11 cellular contexts compared by ENCODE assay signal in genomic region chr6:30171677-30172471, GRCh38. TPM values are rescaled to one million over a fixed set of nuclear protein-coding genes. Genes with fewer than 3 reads are reported as not detected.
A peak's percentile ranks its signal among the peaks of the same experiment; 100 is the strongest.
DNase-seq lines count a peak whose midpoint lies in the region; ATAC-seq, FAIRE-seq and TF ChIP-seq lines count a peak whose summit lies in the region.
"Had no signal": no experiment of that assay in that cellular context is flagged by ENCODE, and none has a peak within 500 bp of the region (broad histone marks: within the 10 kb centered on the region; RNA-seq: fewer than 3 reads in every experiment).

No MANE protein-coding gene starts in this region.

- 20% methylated on average over 17 of the region's 62 CpGs for WGBS in mammary epithelial cell (ENCODE audit: low coverage, missing lambda C conversion rate)
- WGBS in HepG2 (ENCODE audit: low lambda C conversion rate): 97% methylated on average over 62 of the region's 62 CpGs

- H3K9ac ChIP-seq in mammary epithelial cell (ENCODE audit: insufficient read depth, low read length) (no peak overlapping the region), adipocyte (ENCODE audit: low read length) (no peak overlapping the region), HepG2 (ENCODE audit: insufficient read depth, low read depth, low read length) (no peak overlapping the region)

- H3K9me3 ChIP-seq in mammary epithelial cell (replicated peaks; ENCODE audit: insufficient read depth, low read length) (no peaks in the 10 kb centered on the region), breast epithelium (no peaks in the 10 kb centered on the region), adipocyte (ENCODE audit: control insufficient read depth, low read length) (no peaks in the 10 kb centered on the region), HepG2 (ENCODE audit: low read length) (no peaks in the 10 kb centered on the region), upper lobe of right lung (no peaks in the 10 kb centered on the region)

- H3K4me3 ChIP-seq in mammary epithelial cell (replicated peaks in 1 of 3; ENCODE audit: insufficient read depth in 1 of 3, low read depth in 2 of 3, low read length in 3 of 3) (no peak overlapping the region), breast epithelium (peak overlapping the region in 1 of 3 donors; percentile 54), adipocyte (ENCODE audit: low read length) (peak overlapping the region; percentile 39), HepG2 (replicated peaks in 1 of 3; ENCODE audit: insufficient read depth in 1 of 3, low read depth in 2 of 3, low read length in 3 of 3) (no peak overlapping the region), upper lobe of right lung (no peak overlapping the region)

- in situ Hi-C loops in mammary epithelial cell (cut with MboI; ENCODE audit: low sequenced_read_pairs in 2 of 2) (loop anchor here in 1 of 2 donors (5.0 to 25.0 kb wide), 2 partner anchors 70 to 335 kb away; partner anchors contain the start of gene HLA-G), HepG2 (cut with HindIII; ENCODE audit: extremely low pct_ligation_motif_present, low pct_unique_long_range_greater_than_20kb) (loop anchor here (5.0 kb wide), 1 partner anchor 70 kb away; no protein-coding TSS in a partner anchor)

- TF ChIP-seq POLR2A in breast epithelium (IDR thresholded peaks at IDR 0.05): no peak
- TF ChIP-seq POLR2A in HepG2 (IDR thresholded peaks at IDR 0.05; ENCODE audit: insufficient read depth in 1 of 2, low read depth in 2 of 2, low read length in 2 of 2): no peak

- no TSS peak for BruUV-seq in mammary epithelial cell (replicated peaks; lab: Mats Ljungman, UMichigan)
- no TSS peak for BruUV-seq in HepG2 (replicated peaks; lab: Mats Ljungman, UMichigan)

- H3K79me2 ChIP-seq in mammary epithelial cell (ENCODE audit: insufficient read depth, low read length): no peaks in the 10 kb centered on the region
- peaks cover 8% of the 10 kb centered on the region for H3K79me2 ChIP-seq in HepG2 (ENCODE audit: insufficient read depth, low read length)

- ATAC-seq in HepG2 (no peak), upper lobe of right lung (peak; percentile 68), GM21723 (IDR thresholded peaks at IDR 0.05; ENCODE audit: unreplicated experiment) (no peak)

- H4K20me1 ChIP-seq in mammary epithelial cell (ENCODE audit: insufficient read depth, low read length): no peaks in the 10 kb centered on the region
- no peaks in the 10 kb centered on the region for H4K20me1 ChIP-seq in HepG2 (ENCODE audit: insufficient read depth, low read length)

- H3K4me1 ChIP-seq in mammary epithelial cell (ENCODE audit: insufficient read depth, low read length) (no peaks in the 10 kb centered on the region), breast epithelium (peaks cover 0 to 4% of the 10 kb centered on the region in 2 donors), adipocyte (ENCODE audit: control insufficient read depth, insufficient read depth, low read length) (no peaks in the 10 kb centered on the region), HepG2 (ENCODE audit: insufficient read depth, low read length) (peaks cover 9% of the 10 kb centered on the region), upper lobe of right lung (peaks cover 10% of the 10 kb centered on the region)

- H3K36me3 ChIP-seq in mammary epithelial cell (ENCODE audit: insufficient read depth, low read length) (no peaks in the 10 kb centered on the region), breast epithelium (no peaks in the 10 kb centered on the region), adipocyte (ENCODE audit: control insufficient read depth, insufficient read depth, low read length, severe bottlenecking) (no peaks in the 10 kb centered on the region), HepG2 (replicated peaks in 1 of 2; ENCODE audit: control insufficient read depth in 1 of 2, insufficient read depth in 2 of 2, low read length in 2 of 2) (peaks cover 18 to 48% of the 10 kb centered on the region in 2 experiments), upper lobe of right lung (no peaks in the 10 kb centered on the region)

- FAIRE-seq in HepG2 (lab: Jason Lieb, UNC): no peak
- FAIRE-seq: D721Med, RCC 7860 had no signal

- intact Hi-C loops in mammary epithelial cell (cut with micrococcal nuclease): no loop called here
- intact Hi-C loops in breast epithelium (cut with DNase I; ENCODE audit: low total_unique reads): no loop called here
- intact Hi-C loops in HepG2 (cut with micrococcal nuclease; ENCODE audit: unreplicated experiment): loop anchor here (2.0 kb wide), 3 partner anchors 41 to 323 kb away; partner anchors contain the start of gene POLR1H
- intact Hi-C loops in upper lobe of right lung (cut with DNase I): no loop called here

- TF ChIP-seq EP300 in HepG2 (IDR thresholded peaks at IDR 0.05; ENCODE audit: low read depth in 2 of 2, low read length in 2 of 2) (no peak), HepG2 (CRISPR knock-in tag; IDR thresholded peaks at IDR 0.05; ENCODE audit: borderline replicate concordance) (no peak)

- DNase-seq in mammary epithelial cell (no peak), breast epithelium (ENCODE audit: low spot score in 2 of 2) (no peak), adipocyte (ENCODE audit: low read depth) (peak; percentile 19), HepG2 (ENCODE audit: low spot score) (no peak), upper lobe of right lung (peak; percentile 81), T-helper 1 cell (no peak)
- no peak for DNase-seq in stimulated activated CD4-positive, alpha-beta T cell treated with anti-CD3 and anti-CD28 coated beads, Interleukin-4, amount 100 ng/mL, for 1 hour
- DNase-seq: hippocampal formation had no signal

- dilution Hi-C loops in mammary epithelial cell (cut with HindIII; ENCODE audit: low sequenced_read_pairs): loop anchor here (25.0 kb wide), 1 partner anchor 510 kb away; the partner anchor contains the start of gene MOG

- H3K27ac ChIP-seq in mammary epithelial cell (ENCODE audit: insufficient read depth, low read depth, low read length) (no peak overlapping the region), breast epithelium (no peak overlapping the region), HepG2 (ENCODE audit: extremely low read length, insufficient read depth, low read length) (no peak overlapping the region), upper lobe of right lung (no peak overlapping the region)

- H3K27me3 ChIP-seq in mammary epithelial cell (ENCODE audit: insufficient read depth, low read length): peaks cover 21% of the 10 kb centered on the region
- peaks cover 0 to 46% of the 10 kb centered on the region in 2 donors for H3K27me3 ChIP-seq in breast epithelium
- H3K27me3 ChIP-seq in adipocyte (replicated peaks; ENCODE audit: control insufficient read depth, insufficient read depth, low read length): peaks cover 74% of the 10 kb centered on the region
- H3K27me3 ChIP-seq in HepG2 (ENCODE audit: control insufficient read depth in 1 of 2, insufficient read depth in 2 of 2, low read length in 2 of 2): peaks cover 0 to 1% of the 10 kb centered on the region in 2 experiments; a peak in 1 of 5 replicates
- H3K27me3 ChIP-seq in upper lobe of right lung: peaks cover 59% of the 10 kb centered on the region

- CTCF ChIA-PET in mammary epithelial cell (lab: Charles Lee; ENCODE audit: low non-redundant PET) (no interaction called here), HepG2 (lab: Yijun Ruan, JAX; ENCODE audit: low intra/inter-chr PET ratio, low total read pairs) (no interaction called here)

- H2AFZ ChIP-seq in mammary epithelial cell (ENCODE audit: low read depth, low read length) (peak overlapping the region; percentile 51), HepG2 (ENCODE audit: low read length) (no peak overlapping the region)

- no peak for TF ChIP-seq CTCF in mammary epithelial cell (conservative IDR thresholded peaks at IDR 0.05 in 1 of 2, IDR thresholded peaks at IDR 0.05 in 1 of 2; ENCODE audit: extremely low read depth in 1 of 2, insufficient read depth in 1 of 2, low read depth in 1 of 2, low read length in 2 of 2)
- TF ChIP-seq CTCF in breast epithelium (IDR thresholded peaks at IDR 0.05): no peak
- TF ChIP-seq CTCF in HepG2 (CRISPR knock-in tag; IDR thresholded peaks at IDR 0.05): no peak
- no peak for TF ChIP-seq CTCF in upper lobe of right lung (IDR thresholded peaks at IDR 0.05)

- H3K4me2 ChIP-seq in mammary epithelial cell (ENCODE audit: insufficient read depth, low read depth, low read length) (peak overlapping the region; percentile 21), HepG2 (ENCODE audit: low read depth, low read length) (no peak overlapping the region)

- POLR2A ChIA-PET in HepG2 (lab: Yijun Ruan, JAX): no interaction called here

- TF ChIP-seq RAD21 in HepG2 (CRISPR knock-in tag; IDR thresholded peaks at IDR 0.05): no peak

RNA-seq across cellular contexts. Expression of gene TRIM15, which starts 8.5 kb away (rescaled TPM):
- not detected for total RNA-seq in mammary epithelial cell
- polyA plus RNA-seq in mammary epithelial cell: 0.02 TPM
- not detected for polyA minus RNA-seq in mammary epithelial cell
- under 1 TPM in 1 of 3 donors, not detected in 2; 0.33 TPM for total RNA-seq in breast epithelium
- total RNA-seq in HepG2 (2016; rRNA removed; fragmentation: Illumina TruSeq; extraction: Trizol): 30.4 and 35.1 TPM in 2 replicates
- 5.9 and 7.6 TPM in 2 replicates for total RNA-seq in HepG2 (2016; cell fraction: cytosol; rRNA removed; fragmentation: Illumina TruSeq; extraction: Trizol; ENCODE audit: low read depth)
- total RNA-seq in HepG2 (2016; cell fraction: insoluble cytoplasmic fraction; rRNA removed; fragmentation: Illumina TruSeq; extraction: Trizol): 25.6 and 34.0 TPM in 2 replicates
- 13.2 and 15.4 TPM in 2 replicates for total RNA-seq in HepG2 (2016; cell fraction: membrane; rRNA removed; fragmentation: Illumina TruSeq; extraction: Trizol)
- 26.9 and 31.0 TPM in 2 replicates for total RNA-seq in HepG2 (2016; cell fraction: nucleus; rRNA removed; fragmentation: Illumina TruSeq; extraction: Trizol)
- 38.2 and 41.7 TPM in 2 replicates for polyA plus RNA-seq in HepG2 (2011; rRNA removed)
- polyA plus RNA-seq in HepG2 (2011; cell fraction: cytosol; rRNA removed): 29.0 and 39.2 TPM in 2 replicates
- 86.1 and 97.2 TPM in 2 replicates for polyA plus RNA-seq in HepG2 (2011; cell fraction: nucleus; rRNA removed)
- 34.9 and 37.3 TPM in 2 replicates for polyA plus RNA-seq in HepG2 (2012)
- polyA plus RNA-seq in HepG2 (2016; cell fraction: cytosol; fragmentation: Illumina TruSeq; extraction: Trizol; ENCODE audit: low read depth): 4.4 and 6.6 TPM in 2 replicates
- 20.8 and 23.2 TPM in 2 replicates for polyA plus RNA-seq in HepG2 (2016; cell fraction: insoluble cytoplasmic fraction; fragmentation: Illumina TruSeq; extraction: Trizol; ENCODE audit: low read depth)
- 8.8 and 10.0 TPM in 2 replicates for polyA plus RNA-seq in HepG2 (2016; cell fraction: membrane; fragmentation: Illumina TruSeq; extraction: Trizol; ENCODE audit: low read depth)
- polyA plus RNA-seq in HepG2 (2016; cell fraction: nucleus; fragmentation: Illumina TruSeq; extraction: Trizol; ENCODE audit: insufficient read depth, low read depth): 40.0 and 40.3 TPM in 2 replicates
- 0.12 and 47.7 TPM in 2 replicates for polyA minus RNA-seq in HepG2 (2011; rRNA and poly(A)+ RNA removed; ENCODE audit: low replicate concordance)
- 22.0 and 26.2 TPM in 2 replicates for polyA minus RNA-seq in HepG2 (2011; cell fraction: cytosol; rRNA and poly(A)+ RNA removed)
- polyA minus RNA-seq in HepG2 (2011; cell fraction: nucleus; rRNA and poly(A)+ RNA removed): 45.7 and 67.4 TPM in 2 replicates
- total RNA-seq in upper lobe of right lung: not detected

RNA-seq across cellular contexts. Expression of gene TRIM10, which starts 10.9 kb away (rescaled TPM):
- total RNA-seq in mammary epithelial cell (not detected), breast epithelium (not detected), HepG2 (2016; rRNA removed; fragmentation: Illumina TruSeq; extraction: Trizol) (4.1 and 4.5 TPM in 2 replicates), upper lobe of right lung (not detected)
- polyA plus RNA-seq in mammary epithelial cell (not detected), HepG2 (2011; rRNA removed) (6.8 and 7.6 TPM in 2 replicates)
- polyA minus RNA-seq in mammary epithelial cell: not detected
- 0.44 and 0.61 TPM in 2 replicates for total RNA-seq in HepG2 (2016; cell fraction: cytosol; rRNA removed; fragmentation: Illumina TruSeq; extraction: Trizol; ENCODE audit: low read depth)
- 3.6 and 4.2 TPM in 2 replicates for total RNA-seq in HepG2 (2016; cell fraction: insoluble cytoplasmic fraction; rRNA removed; fragmentation: Illumina TruSeq; extraction: Trizol)
- total RNA-seq in HepG2 (2016; cell fraction: membrane; rRNA removed; fragmentation: Illumina TruSeq; extraction: Trizol): 2.1 and 2.3 TPM in 2 replicates
- total RNA-seq in HepG2 (2016; cell fraction: nucleus; rRNA removed; fragmentation: Illumina TruSeq; extraction: Trizol): 4.0 and 4.1 TPM in 2 replicates
- polyA plus RNA-seq in HepG2 (2011; cell fraction: cytosol; rRNA removed): 3.3 and 4.0 TPM in 2 replicates
- polyA plus RNA-seq in HepG2 (2011; cell fraction: nucleus; rRNA removed): 11.9 and 13.4 TPM in 2 replicates
- polyA plus RNA-seq in HepG2 (2012): 4.9 and 6.0 TPM in 2 replicates
- 0.32 and 0.33 TPM in 2 replicates for polyA plus RNA-seq in HepG2 (2016; cell fraction: cytosol; fragmentation: Illumina TruSeq; extraction: Trizol; ENCODE audit: low read depth)
- 4.6 and 4.8 TPM in 2 replicates for polyA plus RNA-seq in HepG2 (2016; cell fraction: insoluble cytoplasmic fraction; fragmentation: Illumina TruSeq; extraction: Trizol; ENCODE audit: low read depth)
- polyA plus RNA-seq in HepG2 (2016; cell fraction: membrane; fragmentation: Illumina TruSeq; extraction: Trizol; ENCODE audit: low read depth): 1.0 and 1.3 TPM in 2 replicates
- polyA plus RNA-seq in HepG2 (2016; cell fraction: nucleus; fragmentation: Illumina TruSeq; extraction: Trizol; ENCODE audit: insufficient read depth, low read depth): 8.1 and 9.5 TPM in 2 replicates
- 0.05 and 3.6 TPM in 2 replicates for polyA minus RNA-seq in HepG2 (2011; rRNA and poly(A)+ RNA removed; ENCODE audit: low replicate concordance)
- 2.0 and 2.2 TPM in 2 replicates for polyA minus RNA-seq in HepG2 (2011; cell fraction: cytosol; rRNA and poly(A)+ RNA removed)
- polyA minus RNA-seq in HepG2 (2011; cell fraction: nucleus; rRNA and poly(A)+ RNA removed): 4.0 and 5.1 TPM in 2 replicates

RNA-seq across cellular contexts. Expression of gene TRIM40, which starts 35.9 kb away (rescaled TPM):
- total RNA-seq in mammary epithelial cell (not detected), breast epithelium (under 1 TPM in 1 of 3 donors, not detected in 2; 0.33 TPM), HepG2 (2016; rRNA removed; fragmentation: Illumina TruSeq; extraction: Trizol) (0.13 TPM in 1 of 2 replicates, not detected in the other), upper lobe of right lung (not detected)
- polyA plus RNA-seq in mammary epithelial cell (not detected), HepG2 (2011; rRNA removed) (0.58 and 0.88 TPM in 2 replicates)
- not detected for polyA minus RNA-seq in mammary epithelial cell
- not detected in 2 replicates for total RNA-seq in HepG2 (2016; cell fraction: cytosol; rRNA removed; fragmentation: Illumina TruSeq; extraction: Trizol; ENCODE audit: low read depth)
- total RNA-seq in HepG2 (2016; cell fraction: insoluble cytoplasmic fraction; rRNA removed; fragmentation: Illumina TruSeq; extraction: Trizol): 0.09 and 0.10 TPM in 2 replicates
- total RNA-seq in HepG2 (2016; cell fraction: membrane; rRNA removed; fragmentation: Illumina TruSeq; extraction: Trizol): not detected in 2 replicates
- total RNA-seq in HepG2 (2016; cell fraction: nucleus; rRNA removed; fragmentation: Illumina TruSeq; extraction: Trizol): not detected in 2 replicates
- polyA plus RNA-seq in HepG2 (2011; cell fraction: cytosol; rRNA removed): 0.39 and 0.55 TPM in 2 replicates
- polyA plus RNA-seq in HepG2 (2011; cell fraction: nucleus; rRNA removed): 0.53 and 0.64 TPM in 2 replicates
- 0.29 TPM in 1 of 2 replicates, not detected in the other for polyA plus RNA-seq in HepG2 (2012)
- polyA plus RNA-seq in HepG2 (2016; cell fraction: cytosol; fragmentation: Illumina TruSeq; extraction: Trizol; ENCODE audit: low read depth): not detected in 2 replicates
- polyA plus RNA-seq in HepG2 (2016; cell fraction: insoluble cytoplasmic fraction; fragmentation: Illumina TruSeq; extraction: Trizol; ENCODE audit: low read depth): 0.12 TPM in 1 of 2 replicates, not detected in the other
- polyA plus RNA-seq in HepG2 (2016; cell fraction: membrane; fragmentation: Illumina TruSeq; extraction: Trizol; ENCODE audit: low read depth): not detected in 2 replicates
- polyA plus RNA-seq in HepG2 (2016; cell fraction: nucleus; fragmentation: Illumina TruSeq; extraction: Trizol; ENCODE audit: insufficient read depth, low read depth): not detected in 2 replicates
- polyA minus RNA-seq in HepG2 (2011; rRNA and poly(A)+ RNA removed; ENCODE audit: low replicate concordance): 0.21 and 0.82 TPM in 2 replicates
- polyA minus RNA-seq in HepG2 (2011; cell fraction: cytosol; rRNA and poly(A)+ RNA removed): 0.69 TPM in 1 of 2 replicates, not detected in the other
- polyA minus RNA-seq in HepG2 (2011; cell fraction: nucleus; rRNA and poly(A)+ RNA removed): 0.64 and 0.75 TPM in 2 replicates

RNA-seq across cellular contexts. Expression of gene TRIM26, which starts 41.3 kb away (rescaled TPM):
- total RNA-seq in mammary epithelial cell: 10 to 100 TPM; 37.8 to 57.3 TPM
- 37.2 TPM for polyA plus RNA-seq in mammary epithelial cell
- 77.1 TPM for polyA minus RNA-seq in mammary epithelial cell
- 10 to 100 TPM; 31.7 to 66.2 (median 47.5) TPM for total RNA-seq in breast epithelium
- total RNA-seq in HepG2 (2016; rRNA removed; fragmentation: Illumina TruSeq; extraction: Trizol): 38.7 and 46.2 TPM in 2 replicates
- total RNA-seq in HepG2 (2016; cell fraction: cytosol; rRNA removed; fragmentation: Illumina TruSeq; extraction: Trizol; ENCODE audit: low read depth): 9.6 and 10.3 TPM in 2 replicates
- total RNA-seq in HepG2 (2016; cell fraction: insoluble cytoplasmic fraction; rRNA removed; fragmentation: Illumina TruSeq; extraction: Trizol): 37.1 and 41.8 TPM in 2 replicates
- total RNA-seq in HepG2 (2016; cell fraction: membrane; rRNA removed; fragmentation: Illumina TruSeq; extraction: Trizol): 26.1 and 27.6 TPM in 2 replicates
- 24.8 and 31.3 TPM in 2 replicates for total RNA-seq in HepG2 (2016; cell fraction: nucleus; rRNA removed; fragmentation: Illumina TruSeq; extraction: Trizol)
- polyA plus RNA-seq in HepG2 (2011; rRNA removed): 27.1 and 28.1 TPM in 2 replicates
- polyA plus RNA-seq in HepG2 (2011; cell fraction: cytosol; rRNA removed): 21.8 and 22.0 TPM in 2 replicates
- polyA plus RNA-seq in HepG2 (2011; cell fraction: nucleus; rRNA removed): 35.8 and 38.4 TPM in 2 replicates
- polyA plus RNA-seq in HepG2 (2012): 25.7 and 28.0 TPM in 2 replicates
- 4.6 and 5.3 TPM in 2 replicates for polyA plus RNA-seq in HepG2 (2016; cell fraction: cytosol; fragmentation: Illumina TruSeq; extraction: Trizol; ENCODE audit: low read depth)
- polyA plus RNA-seq in HepG2 (2016; cell fraction: insoluble cytoplasmic fraction; fragmentation: Illumina TruSeq; extraction: Trizol; ENCODE audit: low read depth): 44.5 and 52.1 TPM in 2 replicates
- 13.3 and 13.6 TPM in 2 replicates for polyA plus RNA-seq in HepG2 (2016; cell fraction: membrane; fragmentation: Illumina TruSeq; extraction: Trizol; ENCODE audit: low read depth)
- 60.9 and 65.2 TPM in 2 replicates for polyA plus RNA-seq in HepG2 (2016; cell fraction: nucleus; fragmentation: Illumina TruSeq; extraction: Trizol; ENCODE audit: insufficient read depth, low read depth)
- polyA minus RNA-seq in HepG2 (2011; rRNA and poly(A)+ RNA removed; ENCODE audit: low replicate concordance): 37.4 and 51.8 TPM in 2 replicates
- 14.8 and 19.4 TPM in 2 replicates for polyA minus RNA-seq in HepG2 (2011; cell fraction: cytosol; rRNA and poly(A)+ RNA removed)
- polyA minus RNA-seq in HepG2 (2011; cell fraction: nucleus; rRNA and poly(A)+ RNA removed): 23.9 and 26.0 TPM in 2 replicates
- 48.1 TPM for total RNA-seq in upper lobe of right lung

RNA-seq across cellular contexts. Expression of gene TRIM31, which starts 59.0 kb away (rescaled TPM):
- total RNA-seq in mammary epithelial cell: not detected
- 0.07 TPM for polyA plus RNA-seq in mammary epithelial cell
- polyA minus RNA-seq in mammary epithelial cell: not detected
- total RNA-seq in breast epithelium: 1 to 10 TPM in 1 of 3 donors, not detected in 2; 3.3 TPM
- total RNA-seq in HepG2 (2016; rRNA removed; fragmentation: Illumina TruSeq; extraction: Trizol): 0.51 TPM in 1 of 2 replicates, not detected in the other
- not detected in 2 replicates for total RNA-seq in HepG2 (2016; cell fraction: cytosol; rRNA removed; fragmentation: Illumina TruSeq; extraction: Trizol; ENCODE audit: low read depth)
- 0.11 TPM in 1 of 2 replicates, not detected in the other for total RNA-seq in HepG2 (2016; cell fraction: insoluble cytoplasmic fraction; rRNA removed; fragmentation: Illumina TruSeq; extraction: Trizol)
- not detected in 2 replicates for total RNA-seq in HepG2 (2016; cell fraction: membrane; rRNA removed; fragmentation: Illumina TruSeq; extraction: Trizol)
- 0.16 and 0.19 TPM in 2 replicates for total RNA-seq in HepG2 (2016; cell fraction: nucleus; rRNA removed; fragmentation: Illumina TruSeq; extraction: Trizol)
- polyA plus RNA-seq in HepG2 (2011; rRNA removed): 0.13 and 0.33 TPM in 2 replicates
- polyA plus RNA-seq in HepG2 (2011; cell fraction: cytosol; rRNA removed): 0.07 and 0.09 TPM in 2 replicates
- 0.76 and 0.97 TPM in 2 replicates for polyA plus RNA-seq in HepG2 (2011; cell fraction: nucleus; rRNA removed)
- polyA plus RNA-seq in HepG2 (2012): 3.9 and 7.8 TPM in 2 replicates
- polyA plus RNA-seq in HepG2 (2016; cell fraction: cytosol; fragmentation: Illumina TruSeq; extraction: Trizol; ENCODE audit: low read depth): 0.08 and 0.22 TPM in 2 replicates
- not detected in 2 replicates for polyA plus RNA-seq in HepG2 (2016; cell fraction: insoluble cytoplasmic fraction; fragmentation: Illumina TruSeq; extraction: Trizol; ENCODE audit: low read depth)
- not detected in 2 replicates for polyA plus RNA-seq in HepG2 (2016; cell fraction: membrane; fragmentation: Illumina TruSeq; extraction: Trizol; ENCODE audit: low read depth)
- 0.30 TPM in 1 of 2 replicates, not detected in the other for polyA plus RNA-seq in HepG2 (2016; cell fraction: nucleus; fragmentation: Illumina TruSeq; extraction: Trizol; ENCODE audit: insufficient read depth, low read depth)
- 0.09 and 0.16 TPM in 2 replicates for polyA minus RNA-seq in HepG2 (2011; rRNA and poly(A)+ RNA removed; ENCODE audit: low replicate concordance)
- not detected in 2 replicates for polyA minus RNA-seq in HepG2 (2011; cell fraction: cytosol; rRNA and poly(A)+ RNA removed)
- polyA minus RNA-seq in HepG2 (2011; cell fraction: nucleus; rRNA and poly(A)+ RNA removed): 1.3 and 3.5 TPM in 2 replicates
- total RNA-seq in upper lobe of right lung: 0.35 TPM

Comparison
In these comparisons a context has a peak if more than half of its experiments do, and no peak if none do; other contexts are left out.
1. DNase-seq: peak in adipocyte (single experiment) and upper lobe of right lung (single experiment); none in mammary epithelial cell (single experiment), breast epithelium (0 of 2), HepG2 (single experiment), stimulated activated CD4-positive, alpha-beta T cell treated with anti-CD3 and anti-CD28 coated beads, Interleukin-4, amount 100 ng/mL, for 1 hour (single experiment) and T-helper 1 cell (0 of 5).